ENCODE assay signal across 1 cellular context in genomic region chr12:107631715-107632114, GRCh38.
TF ChIP-seq lines count a peak whose summit lies in the region.

No MANE protein-coding gene starts in this region.

TF ChIP-seq in HepG2, 621 proteins besides CTCF, POLR2A, EP300 and RAD21 (continued from another document and continues in another):
- TF ChIP-seq TFDP1 (CRISPR knock-in tag; IDR thresholded peaks at IDR 0.05; ENCODE audit: borderline replicate concordance) (no peak), HDAC2 (CRISPR knock-in tag; IDR thresholded peaks at IDR 0.05) (no peak), ZC3H4 (CRISPR knock-in tag; IDR thresholded peaks at IDR 0.05; ENCODE audit: borderline replicate concordance) (no peak), FOXJ3 (CRISPR knock-in tag; IDR thresholded peaks at IDR 0.05; ENCODE audit: borderline replicate concordance) (no peak), ZNF572 (CRISPR knock-in tag; IDR thresholded peaks at IDR 0.05) (no peak), KDM2A (CRISPR knock-in tag; IDR thresholded peaks at IDR 0.05; ENCODE audit: borderline replicate concordance, low read depth) (no peak), NR2F6 (IDR thresholded peaks at IDR 0.05) (peak; percentile 47), NR2F6 (CRISPR knock-in tag; IDR thresholded peaks at IDR 0.05) (peak; percentile 52), NFAT5 (CRISPR knock-in tag; IDR thresholded peaks at IDR 0.05) (no peak), CHD4 (IDR thresholded peaks at IDR 0.05; ENCODE audit: borderline replicate concordance, low read length) (no peak), PAXIP1 (CRISPR knock-in tag; conservative IDR thresholded peaks at IDR 0.05) (peak; percentile 58), ZNF891 (CRISPR knock-in tag; IDR thresholded peaks at IDR 0.05) (no peak), BATF2 (CRISPR knock-in tag; IDR thresholded peaks at IDR 0.05) (no peak), ZNF513 (CRISPR knock-in tag; conservative IDR thresholded peaks at IDR 0.05) (no peak), RBM22 (optimal IDR thresholded peaks at IDR 0.05; ENCODE audit: low read length) (no peak), RARG (CRISPR knock-in tag; IDR thresholded peaks at IDR 0.05; ENCODE audit: low read depth) (no peak), ZBTB7B (CRISPR knock-in tag; IDR thresholded peaks at IDR 0.05) (no peak), ERF (CRISPR knock-in tag; IDR thresholded peaks at IDR 0.05) (0 out of 2 replicates have a peak, but pooled peaks have one; percentile 30), ZHX1 (CRISPR knock-in tag; IDR thresholded peaks at IDR 0.05; ENCODE audit: low read depth) (no peak), POGK (CRISPR knock-in tag; conservative IDR thresholded peaks at IDR 0.05) (no peak), SMAD9 (CRISPR knock-in tag; IDR thresholded peaks at IDR 0.05) (no peak), DZIP1 (CRISPR knock-in tag; IDR thresholded peaks at IDR 0.05) (no peak), ZUFSP (CRISPR knock-in tag; IDR thresholded peaks at IDR 0.05; ENCODE audit: borderline replicate concordance) (no peak), ISL2 (CRISPR knock-in tag; IDR thresholded peaks at IDR 0.05) (no peak), SP5 (CRISPR knock-in tag; IDR thresholded peaks at IDR 0.05; ENCODE audit: borderline replicate concordance, low read depth) (peak; percentile 45; the same call in 1 of the 2 replicates), HINFP (CRISPR knock-in tag; IDR thresholded peaks at IDR 0.05; ENCODE audit: low read depth) (no peak), CREB3 (CRISPR knock-in tag; IDR thresholded peaks at IDR 0.05) (no peak), MLX (CRISPR knock-in tag; IDR thresholded peaks at IDR 0.05) (peak; percentile 70)
